In the genomic region with DNA sequence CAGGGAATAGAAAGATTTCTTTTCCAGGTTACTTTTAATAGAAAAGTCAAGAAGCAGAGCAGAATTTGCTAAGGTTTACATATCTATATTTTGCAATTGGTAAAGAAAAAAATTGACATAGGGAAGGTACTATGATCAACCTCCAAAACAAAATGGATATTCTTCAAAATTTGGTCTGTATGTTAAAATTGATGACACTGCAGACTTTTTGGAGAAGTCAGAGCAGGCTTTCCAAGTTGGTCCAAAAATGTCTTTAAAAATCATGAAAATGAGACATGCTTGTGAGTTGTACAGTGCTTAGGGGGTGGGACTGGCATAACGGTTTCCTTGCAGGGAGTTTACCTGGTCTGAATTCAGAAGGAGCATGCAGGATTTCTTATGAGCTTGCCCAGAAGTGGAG, we compare ENCODE assay signal across 4 cellular contexts.
TF ChIP-seq lines count a peak whose summit lies in the region.

No MANE protein-coding gene starts in this region.

TF ChIP-seq in HepG2, 621 proteins besides CTCF, POLR2A, EP300 and RAD21:
- TF ChIP-seq ASH2L (IDR thresholded peaks at IDR 0.05; ENCODE audit: insufficient read length, low read depth, low read length) (no peak), MYNN (CRISPR knock-in tag; IDR thresholded peaks at IDR 0.05; ENCODE audit: low read depth) (no peak), MAFK (conservative IDR thresholded peaks at IDR 0.05 in 1 of 2, IDR thresholded peaks at IDR 0.05 in 1 of 2; ENCODE audit: low read length in 2 of 2) (peak; percentile 56 to 83), MAFF (IDR thresholded peaks at IDR 0.05; ENCODE audit: low read depth, low read length) (peak; percentile 65), ZMYM2 (CRISPR knock-in tag; IDR thresholded peaks at IDR 0.05) (no peak), ZNF552 (CRISPR knock-in tag; IDR thresholded peaks at IDR 0.05; ENCODE audit: borderline replicate concordance) (no peak)
- TF ChIP-seq, protein P1, sequence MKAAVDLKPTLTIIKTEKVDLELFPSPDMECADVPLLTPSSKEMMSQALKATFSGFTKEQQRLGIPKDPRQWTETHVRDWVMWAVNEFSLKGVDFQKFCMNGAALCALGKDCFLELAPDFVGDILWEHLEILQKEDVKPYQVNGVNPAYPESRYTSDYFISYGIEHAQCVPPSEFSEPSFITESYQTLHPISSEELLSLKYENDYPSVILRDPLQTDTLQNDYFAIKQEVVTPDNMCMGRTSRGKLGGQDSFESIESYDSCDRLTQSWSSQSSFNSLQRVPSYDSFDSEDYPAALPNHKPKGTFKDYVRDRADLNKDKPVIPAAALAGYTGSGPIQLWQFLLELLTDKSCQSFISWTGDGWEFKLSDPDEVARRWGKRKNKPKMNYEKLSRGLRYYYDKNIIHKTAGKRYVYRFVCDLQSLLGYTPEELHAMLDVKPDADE (CRISPR knock-in tag; IDR thresholded peaks at IDR 0.05) = no peak

TF ChIP-seq in A549, 52 proteins besides CTCF, POLR2A, EP300 and RAD21:
- no peak for TF ChIP-seq HEYL (CRISPR knock-in tag; IDR thresholded peaks at IDR 0.05)
- peak; percentile 71 for TF ChIP-seq MAFK (IDR thresholded peaks at IDR 0.05; ENCODE audit: partially characterized antibody)

TF ChIP-seq in IMR-90, 13 proteins besides CTCF, POLR2A, EP300 and RAD21:
- TF ChIP-seq SMC3 (IDR thresholded peaks at IDR 0.05; ENCODE audit: low read depth, low read length) (no peak), MAFK (IDR thresholded peaks at IDR 0.05; ENCODE audit: low read depth, low read length) (peak; percentile 75)

TF ChIP-seq in K562, 482 proteins besides CTCF, POLR2A, EP300 and RAD21:
- TF ChIP-seq KLF16 (IDR thresholded peaks at IDR 0.05) = no peak
- 0 out of 2 replicates have a peak, but pooled peaks have one; percentile 24 for TF ChIP-seq MAFF (IDR thresholded peaks at IDR 0.05; ENCODE audit: low read length)
- no peak for TF ChIP-seq ZNF586 (CRISPR knock-in tag; conservative IDR thresholded peaks at IDR 0.05)
- TF ChIP-seq MEF2A (IDR thresholded peaks at IDR 0.05; ENCODE audit: control insufficient read depth, low read depth, low read length) = no peak
- 0 out of 2 replicates have a peak, but pooled peaks have one; percentile 34 for TF ChIP-seq MAFG (tag; conservative IDR thresholded peaks at IDR 0.05)
- TF ChIP-seq C11orf30 (IDR thresholded peaks at IDR 0.05; ENCODE audit: low read depth) = peak; percentile 31; the same call in 1 of the 2 replicates
- no peak for TF ChIP-seq ZNF146 (CRISPR knock-in tag; IDR thresholded peaks at IDR 0.05; ENCODE audit: unreplicated experiment)
- no peak for TF ChIP-seq ZNF766 (CRISPR knock-in tag; conservative IDR thresholded peaks at IDR 0.05)
- no peak for TF ChIP-seq EGR1 (conservative IDR thresholded peaks at IDR 0.05)
- peak; percentile 76 for TF ChIP-seq ZNF316 (IDR thresholded peaks at IDR 0.05)
